1 cellular context compared by ENCODE assay signal in the genomic region with DNA sequence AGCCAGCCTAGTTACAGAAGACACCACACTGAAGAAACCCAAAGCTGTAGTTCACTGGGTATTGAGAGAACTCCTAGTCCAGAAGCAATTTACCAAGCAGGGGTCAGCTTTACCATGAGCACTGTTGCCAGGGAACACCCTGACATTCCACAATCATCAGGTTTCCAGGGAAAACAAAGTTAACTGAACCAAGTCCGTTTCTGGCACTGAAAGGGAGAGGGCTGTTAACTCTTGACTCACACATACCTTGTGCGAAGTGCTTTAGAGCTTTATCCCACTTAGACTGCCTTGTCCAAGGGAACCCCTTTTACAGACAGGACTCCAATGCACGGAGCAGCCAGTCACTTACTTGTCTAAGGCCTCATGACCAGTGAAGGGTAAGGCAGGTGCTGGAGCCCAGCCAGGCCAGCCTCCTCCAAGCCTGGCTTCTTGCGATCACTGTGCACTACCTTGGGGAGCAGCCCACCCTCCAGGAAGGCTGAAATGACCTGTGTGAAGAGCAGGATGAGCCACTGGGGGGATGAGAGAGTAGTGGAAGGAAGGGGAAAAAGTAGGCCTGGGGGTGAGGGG.
TF ChIP-seq lines count a peak whose summit lies in the region.

No MANE protein-coding gene starts in this region.

TF ChIP-seq in IMR-90, 13 proteins besides CTCF, POLR2A, EP300 and RAD21:
- TF ChIP-seq, protein P1, sequence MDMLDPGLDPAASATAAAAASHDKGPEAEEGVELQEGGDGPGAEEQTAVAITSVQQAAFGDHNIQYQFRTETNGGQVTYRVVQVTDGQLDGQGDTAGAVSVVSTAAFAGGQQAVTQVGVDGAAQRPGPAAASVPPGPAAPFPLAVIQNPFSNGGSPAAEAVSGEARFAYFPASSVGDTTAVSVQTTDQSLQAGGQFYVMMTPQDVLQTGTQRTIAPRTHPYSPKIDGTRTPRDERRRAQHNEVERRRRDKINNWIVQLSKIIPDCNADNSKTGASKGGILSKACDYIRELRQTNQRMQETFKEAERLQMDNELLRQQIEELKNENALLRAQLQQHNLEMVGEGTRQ (IDR thresholded peaks at IDR 0.05; ENCODE audit: low read depth, low read length) = no peak
- TF ChIP-seq CHD1 (IDR thresholded peaks at IDR 0.05; ENCODE audit: low read depth, low read length) = no peak
- TF ChIP-seq RFX5 (IDR thresholded peaks at IDR 0.05; ENCODE audit: low read depth, low read length) = no peak
- TF ChIP-seq MAFK (IDR thresholded peaks at IDR 0.05; ENCODE audit: low read depth, low read length) = no peak
- no peak for TF ChIP-seq SMC3 (IDR thresholded peaks at IDR 0.05; ENCODE audit: low read depth, low read length)
- no peak for TF ChIP-seq MAZ (IDR thresholded peaks at IDR 0.05; ENCODE audit: borderline replicate concordance, low read depth, low read length)
- no peak for TF ChIP-seq CEBPB (IDR thresholded peaks at IDR 0.05; ENCODE audit: low read depth, low read length)
- TF ChIP-seq FOS (IDR thresholded peaks at IDR 0.05; ENCODE audit: low read depth, low read length) = no peak
- no peak for TF ChIP-seq NFE2L2 (IDR thresholded peaks at IDR 0.05; ENCODE audit: low read depth, low read length)
- TF ChIP-seq BHLHE40 (IDR thresholded peaks at IDR 0.05; ENCODE audit: low read depth, low read length) = no peak
- TF ChIP-seq RCOR1 (IDR thresholded peaks at IDR 0.05; ENCODE audit: insufficient replicate concordance, low read length) = no peak
- TF ChIP-seq, protein P2, sequence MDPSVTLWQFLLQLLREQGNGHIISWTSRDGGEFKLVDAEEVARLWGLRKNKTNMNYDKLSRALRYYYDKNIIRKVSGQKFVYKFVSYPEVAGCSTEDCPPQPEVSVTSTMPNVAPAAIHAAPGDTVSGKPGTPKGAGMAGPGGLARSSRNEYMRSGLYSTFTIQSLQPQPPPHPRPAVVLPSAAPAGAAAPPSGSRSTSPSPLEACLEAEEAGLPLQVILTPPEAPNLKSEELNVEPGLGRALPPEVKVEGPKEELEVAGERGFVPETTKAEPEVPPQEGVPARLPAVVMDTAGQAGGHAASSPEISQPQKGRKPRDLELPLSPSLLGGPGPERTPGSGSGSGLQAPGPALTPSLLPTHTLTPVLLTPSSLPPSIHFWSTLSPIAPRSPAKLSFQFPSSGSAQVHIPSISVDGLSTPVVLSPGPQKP (IDR thresholded peaks at IDR 0.05; ENCODE audit: borderline replicate concordance, low read depth, low read length) = no peak
- TF ChIP-seq MXI1 (IDR thresholded peaks at IDR 0.05; ENCODE audit: borderline replicate concordance, low read depth, low read length) = no peak
TF ChIP-seq in IMR-90: peak in this region for 0.
